In the genomic region with DNA sequence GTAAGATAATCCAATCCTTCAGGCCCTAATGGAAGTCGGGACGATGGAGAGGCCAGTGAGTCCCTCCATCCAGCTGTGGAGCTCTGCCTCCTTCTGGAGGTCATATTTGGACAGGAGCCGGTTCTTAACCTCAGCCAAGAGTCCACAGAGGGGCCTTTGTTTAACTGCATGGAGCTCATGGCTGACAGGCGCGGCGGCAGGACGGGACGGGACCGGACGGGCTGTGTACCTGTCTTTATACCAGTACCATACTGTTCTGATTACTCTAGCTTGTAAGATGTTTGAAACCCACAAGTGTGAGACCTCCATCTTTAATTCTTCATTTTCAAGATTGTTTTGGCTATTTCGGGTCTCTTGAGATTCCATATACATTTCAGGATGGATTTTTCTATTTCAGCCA, we compare ENCODE assay signal across 8 cellular contexts. TPM values are rescaled to one million over a fixed set of nuclear protein-coding genes. Genes with fewer than 3 reads are reported as not detected.
"Had no signal": no experiment of that assay in that cellular context is flagged by ENCODE, and none has a peak within 500 bp of the region (broad histone marks: within the 10 kb centered on the region; RNA-seq: fewer than 3 reads in every experiment).

No MANE protein-coding gene starts in this region.

- DNase-seq: IMR-90, KBM-7, KG1 had no signal

- H3K9ac ChIP-seq: KMS-11 had no signal

- ATAC-seq: HepG2, K562 had no signal

- H3K27ac ChIP-seq: HL-60, KMS-11 had no signal

- H3K4me3 ChIP-seq: K562 had no signal

- H3K4me2 ChIP-seq: KMS-11 had no signal

RNA-seq across cellular contexts. Expression of gene SPATA19, which starts 20.2 kb away (rescaled TPM):
- polyA plus RNA-seq: HepG2, IgD-negative memory B cell, IMR-90, K562 had no signal
